In genomic region chrX:63350979-63351616, GRCh38 we compare ENCODE assay signal across 8 cellular contexts. TPM values are rescaled to one million over a fixed set of nuclear protein-coding genes. Genes with fewer than 3 reads are reported as not detected.
A peak's percentile ranks its signal among the peaks of the same experiment; 100 is the strongest.
DNase-seq lines count a peak whose midpoint lies in the region; ATAC-seq and TF ChIP-seq lines count a peak whose summit lies in the region.

Gene SPIN4, minus strand, starts transcription at chrX:63351332. Its CDS starts 513 bp downstream, at chrX:63350819.

- peak; percentile 96 for ATAC-seq in GM23338

- H3K27me3 Mint-ChIP-seq in GM23338 (ENCODE audit: insufficient read depth, low read depth, poor library complexity) (peaks cover 3% of the 10 kb centered on the region), neural crest cell (ENCODE audit: low read depth) (no peaks in the 10 kb centered on the region)

- H3K4me3 Mint-ChIP-seq in GM23338 (peak within 1 kb of the TSS; percentile 95), neural crest cell (peak within 1 kb of the TSS; percentile 92)

- CTCF ChIA-PET in RWPE1 (lab: Yijun Ruan, JAX): no interaction called here

- POLR2A ChIA-PET in RWPE1 (lab: Yijun Ruan, JAX; ENCODE audit: low non-redundant PET): interaction anchor here (0.5 kb wide), 1 partner anchor 151 kb away, joined by 4 read pairs; no protein-coding TSS in a partner anchor

- H3K36me3 Mint-ChIP-seq in GM23338 (ENCODE audit: low read depth): peaks cover 6% of the 10 kb centered on the region; the same call in 1 of the 3 replicates
- H3K36me3 Mint-ChIP-seq in neural crest cell (ENCODE audit: low read depth): no peaks in the 10 kb centered on the region

- H3K27ac Mint-ChIP-seq in GM23338 (peak within 1 kb of the TSS; percentile 91), neural crest cell (ENCODE audit: unreplicated experiment) (peak within 1 kb of the TSS; percentile 96)

- peaks cover 33% of the 10 kb centered on the region for H3K79me2 ChIP-seq in GM23338 (replicated peaks; ENCODE audit: insufficient read depth)

- peak within 1 kb of the TSS; percentile 85 for H3K4me2 ChIP-seq in GM23338

- H3K9me3 Mint-ChIP-seq in GM23338: peaks cover 2% of the 10 kb centered on the region; the same call in 1 of the 3 replicates
- no peaks in the 10 kb centered on the region for H3K9me3 Mint-ChIP-seq in neural crest cell

- H3K27me3 ChIP-seq in GM23338 (ENCODE audit: insufficient read depth): no peaks in the 10 kb centered on the region
- H3K27me3 ChIP-seq in stomach smooth muscle (ENCODE audit: control insufficient read depth in 1 of 2, insufficient read depth in 2 of 2, low read length in 2 of 2): no peaks in the 10 kb centered on the region

- H3K4me1 ChIP-seq in GM23338 (ENCODE audit: insufficient read depth): peaks cover 11% of the 10 kb centered on the region
- H3K4me1 ChIP-seq in stomach smooth muscle (ENCODE audit: control insufficient read depth, insufficient read depth, low read length): no peaks in the 10 kb centered on the region

- no peaks in the 10 kb centered on the region for H3F3A ChIP-seq in GM23338 (replicated peaks; ENCODE audit: low read depth)

- no peaks in the 10 kb centered on the region for H3K9me2 ChIP-seq in GM23338 (ENCODE audit: insufficient read depth)

- H3K27ac ChIP-seq in GM23338 (ENCODE audit: low read depth): peak within 1 kb of the TSS; percentile 80; the same call in 1 of the 2 replicates
- peak within 1 kb of the TSS; percentile 91 for H3K27ac ChIP-seq in RWPE1
- no peak within 1 kb of the TSS for H3K27ac ChIP-seq in stomach smooth muscle (ENCODE audit: low read length)

- no peaks in the 10 kb centered on the region for H4K20me1 ChIP-seq in GM23338 (replicated peaks; ENCODE audit: insufficient read depth)

- H3K36me3 ChIP-seq in GM23338 (ENCODE audit: insufficient read depth) (no peaks in the 10 kb centered on the region), stomach smooth muscle (ENCODE audit: control insufficient read depth in 2 of 2, insufficient read depth in 2 of 2, low read length in 2 of 2) (no peaks in the 10 kb centered on the region)

- TF ChIP-seq CTCF in GM23338 (conservative IDR thresholded peaks at IDR 0.05; ENCODE audit: low read depth in 2 of 2) (no peak), RWPE1 (conservative IDR thresholded peaks at IDR 0.05; ENCODE audit: low read depth) (no peak), foreskin fibroblast (IDR thresholded peaks at IDR 0.05; ENCODE audit: low read depth, low read length) (no peak), neural crest cell (conservative IDR thresholded peaks at IDR 0.05) (no peak)

- peak within 1 kb of the TSS; percentile 60 to 68 for H3K9ac ChIP-seq in stomach smooth muscle (ENCODE audit: low read length in 2 of 2)

- H3K4me1 Mint-ChIP-seq in GM23338 (peaks cover 16% of the 10 kb centered on the region; the same call in 2 of the 3 replicates), neural crest cell (peaks cover 36% of the 10 kb centered on the region)

- H2AFZ ChIP-seq in GM23338: 0 out of 2 replicates have a peak within 1 kb of the TSS, but pooled peaks have one; percentile 40

- H3K9me3 ChIP-seq in stomach smooth muscle (ENCODE audit: control insufficient read depth in 2 of 2, low read length in 2 of 2): peaks cover 0 to 2% of the 10 kb centered on the region in 2 donors

- DNase-seq in EL: peak; percentile 91
- peak; percentile 89 for DNase-seq in GM23338 (ENCODE audit: low spot score)
- DNase-seq in LHCN-M2 (ENCODE audit: low read depth): peak; percentile 89
- DNase-seq in RWPE1 (ENCODE audit: low spot score): peak; percentile 77
- DNase-seq in activated gamma-delta T cell (lab: John Stamatoyannopoulos, UW): peak; percentile 49
- DNase-seq in foreskin fibroblast: peak; percentile 79 to 92
- DNase-seq in neural crest cell (ENCODE audit: low read depth, low spot score): peak; percentile 70

- peak within 1 kb of the TSS; percentile 75 for H3K4me3 ChIP-seq in GM23338
- peak within 1 kb of the TSS; percentile 57 to 81 for H3K4me3 ChIP-seq in foreskin fibroblast (ENCODE audit: low read depth in 1 of 2, low read length in 2 of 2)
- H3K4me3 ChIP-seq in stomach smooth muscle (ENCODE audit: low read length in 2 of 2): peak within 1 kb of the TSS; percentile 72 to 76

TF ChIP-seq in GM23338, 12 proteins besides CTCF, POLR2A, EP300 and RAD21:
- TF ChIP-seq POLR2AphosphoS5 (IDR thresholded peaks at IDR 0.05; ENCODE audit: low read depth) (peak; percentile 72), NANOG (IDR thresholded peaks at IDR 0.05; ENCODE audit: borderline replicate concordance) (no peak)
TF ChIP-seq in GM23338: peak in this region for 1.

RNA-seq across cellular contexts. Expression of gene SPIN4, which starts in this region (rescaled TPM):
- 14.8 and 18.6 TPM in 2 replicates for total RNA-seq in GM23338 (2014; rRNA removed; shearing (Covaris generic))
- polyA plus RNA-seq in GM23338 (2016; fragmentation: Nextera tagmentation; extraction: Ambion mirVana): 12.9 and 13.5 TPM in 2 replicates
- total RNA-seq in LHCN-M2 (2014; rRNA removed) (10.7 and 15.0 TPM in 2 replicates), neural crest cell (12.7 and 12.8 TPM in 2 replicates)
- polyA plus RNA-seq in LHCN-M2 (2012): 3.6 TPM
